Comparison of ENCODE assay signal across 8 cellular contexts in the genomic region with DNA sequence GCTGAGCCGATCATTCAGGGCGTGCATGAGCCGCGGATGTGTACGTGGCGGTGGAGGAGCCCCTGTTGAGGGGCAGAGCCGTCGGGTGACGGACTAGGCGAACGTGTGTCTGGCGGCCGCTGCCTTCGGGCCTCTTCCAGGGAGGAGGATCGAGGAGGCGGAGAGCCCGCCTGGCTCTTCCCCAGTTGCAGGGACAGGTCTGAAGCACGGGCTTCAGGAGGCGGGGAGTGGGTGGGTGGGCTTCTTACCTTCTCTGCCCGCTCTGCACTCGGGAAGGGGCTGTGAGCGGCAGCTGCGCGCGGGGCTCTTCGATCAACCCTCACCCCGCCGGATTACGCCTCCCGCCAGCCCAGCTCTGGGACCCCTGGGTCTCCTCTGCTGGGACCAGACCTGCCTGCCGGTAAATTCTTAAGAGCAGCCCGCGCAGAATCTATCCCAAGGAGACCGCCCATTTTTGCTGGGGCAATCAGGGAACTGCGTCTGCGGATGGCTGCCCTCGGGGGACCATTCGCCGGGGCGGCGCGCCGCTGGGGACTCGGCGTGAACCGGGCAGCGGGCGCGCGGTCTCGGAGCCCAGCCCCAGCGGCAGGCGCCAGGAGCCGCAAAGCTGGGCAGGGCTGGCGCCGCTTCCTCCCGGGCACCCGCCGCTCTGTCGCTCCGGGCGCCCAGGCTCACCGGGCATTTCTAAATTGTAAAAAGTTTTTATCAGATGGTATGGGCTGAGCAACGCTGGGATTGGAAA. TPM values are rescaled to one million over a fixed set of nuclear protein-coding genes. Genes with fewer than 3 reads are reported as not detected.
DNase-seq lines count a peak whose midpoint lies in the region; FAIRE-seq and TF ChIP-seq lines count a peak whose summit lies in the region.
"Had no signal": no experiment of that assay in that cellular context is flagged by ENCODE, and none has a peak within 500 bp of the region (broad histone marks: within the 10 kb centered on the region; RNA-seq: fewer than 3 reads in every experiment).

No MANE protein-coding gene starts in this region.

- DNase-seq in GM12892 (ENCODE audit: insufficient read length) (peak; percentile 27), HFFc6 (peak; percentile 23), NCI-H1092 treated with DMSO at 0.1 percent for 48 hours (lab: John Stamatoyannopoulos, UW) (peak; percentile 90), tibial artery (no peak)
- peak; percentile 61 for DNase-seq in activated CD4-positive, CD25-positive, alpha-beta regulatory T cell treated with anti-CD3 and anti-CD28 coated beads, Interleukin-2, amount 50 U/mL, for 72 hours

- no peaks in the 10 kb centered on the region; the same call in 1 of the 2 replicates for H3K27me3 Mint-ChIP-seq in HFFc6 (ENCODE audit: insufficient read depth)

- no peaks in the 10 kb centered on the region for H3K9me3 ChIP-seq in endocrine pancreas (ENCODE audit: control insufficient read depth, low read length)
- H3K9me3 ChIP-seq in mucosa of stomach (ENCODE audit: control insufficient read depth, low read length), result no peaks in the 10 kb centered on the region
- no peaks in the 10 kb centered on the region for H3K9me3 ChIP-seq in tibial artery

- H3K4me1 ChIP-seq in endocrine pancreas (ENCODE audit: control insufficient read depth, insufficient read depth, low read length) (peaks cover 3% of the 10 kb centered on the region), mucosa of stomach (ENCODE audit: control insufficient read depth, insufficient read depth, low read length) (peaks cover 17% of the 10 kb centered on the region), tibial artery (peaks cover 0 to 14% (median 12%) of the 10 kb centered on the region in 4 donors)

- FAIRE-seq in GM12892 (lab: Jason Lieb, UNC), result peak; percentile 85
- FAIRE-seq: frontal cortex had no signal

- H3K9ac ChIP-seq in endocrine pancreas (ENCODE audit: control insufficient read depth, insufficient read depth, low read length), result peak overlapping the region; percentile 54
- peak overlapping the region; percentile 85 for H3K9ac ChIP-seq in mucosa of stomach (ENCODE audit: low read length)

- H3K27ac Mint-ChIP-seq in HFFc6, result peak overlapping the region; percentile 84

- TF ChIP-seq CTCF in HFFc6 (IDR thresholded peaks at IDR 0.05) (no peak), tibial artery (IDR thresholded peaks at IDR 0.05) (no peak)

- H3K36me3 Mint-ChIP-seq in HFFc6 (ENCODE audit: low read depth), result no peaks in the 10 kb centered on the region

- peak overlapping the region; percentile 67 for H3K4me3 ChIP-seq in endocrine pancreas (ENCODE audit: control insufficient read depth, insufficient read depth, low read length)
- peak overlapping the region; percentile 62 for H3K4me3 ChIP-seq in mucosa of stomach (ENCODE audit: low read length)
- peak overlapping the region; percentile 53 to 71 for H3K4me3 ChIP-seq in tibial artery

- H3K4me1 Mint-ChIP-seq in HFFc6 (ENCODE audit: low read depth), result peaks cover 58% of the 10 kb centered on the region

- H3K27me3 ChIP-seq in endocrine pancreas (ENCODE audit: control insufficient read depth, insufficient read depth, low read length), result no peaks in the 10 kb centered on the region
- no peaks in the 10 kb centered on the region for H3K27me3 ChIP-seq in mucosa of stomach (ENCODE audit: control insufficient read depth, insufficient read depth, low read length)
- H3K27me3 ChIP-seq in tibial artery, result no peaks in the 10 kb centered on the region

- H3K27ac ChIP-seq in tibial artery, result peak overlapping the region; percentile 22 to 50

- peak overlapping the region; percentile 87 for H3K4me3 Mint-ChIP-seq in HFFc6

- no peaks in the 10 kb centered on the region for H3K9me3 Mint-ChIP-seq in HFFc6

- intact Hi-C loops in tibial artery (cut with DNase I; ENCODE audit: low total_unique reads), result no loop called here

- H3K36me3 ChIP-seq in endocrine pancreas (ENCODE audit: control insufficient read depth, insufficient read depth, low read length) (no peaks in the 10 kb centered on the region), mucosa of stomach (ENCODE audit: control insufficient read depth, insufficient read depth, low read length) (no peaks in the 10 kb centered on the region), tibial artery (no peaks in the 10 kb centered on the region)

- TF ChIP-seq POLR2A in GM12892 (IDR thresholded peaks at IDR 0.05; ENCODE audit: low read depth, low read length), result no peak

RNA-seq across cellular contexts. Expression of gene PLAC8, which starts 4.9 kb away (rescaled TPM):
- polyA plus RNA-seq in GM12892 (2012; ENCODE audit: missing spikeins), result 102 TPM
- total RNA-seq in HFFc6 (2021; fragmentation: NEBNext Ultra II Directional; extraction: Animal tissue kit (Norgen Biotek cat#: 25700)), result 1 to 10 TPM; 1.8 to 7.4 (median 5.7) TPM

Comparison
In these comparisons a context has a peak if more than half of its experiments do, and no peak if none do; other contexts are left out.
1. DNase-seq: peak in GM12892 (single experiment), HFFc6 (single experiment), NCI-H1092 treated with DMSO at 0.1 percent for 48 hours (single experiment) and activated CD4-positive, CD25-positive, alpha-beta regulatory T cell treated with anti-CD3 and anti-CD28 coated beads, Interleukin-2, amount 50 U/mL, for 72 hours (single experiment); none in tibial artery (0 of 2).
2. Peak in every context shown above with its lines, with median percentiles within 50 percentile points of each other: H3K4me3 ChIP-seq.